ENCODE assay signal across 16 cellular contexts in the genomic region with DNA sequence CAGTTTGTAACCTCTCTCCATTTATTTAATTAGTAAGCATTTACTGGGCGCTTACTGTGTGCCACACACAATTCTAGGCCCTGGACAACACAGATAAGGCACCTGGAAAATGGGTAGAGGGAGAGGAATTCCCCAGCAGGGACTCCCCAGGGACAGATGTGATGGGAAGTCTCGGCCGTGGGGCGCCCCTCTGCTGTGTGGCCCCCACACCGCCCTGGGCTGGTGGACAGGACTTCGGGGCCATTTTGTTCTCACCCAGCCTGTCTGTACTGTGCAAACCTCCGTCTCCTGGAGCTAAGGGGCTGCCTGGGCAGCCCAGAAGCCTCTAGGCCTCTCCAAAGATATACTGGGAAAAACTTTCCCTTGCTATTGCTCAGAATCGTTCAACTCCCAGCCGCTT.
DNase-seq lines count a peak whose midpoint lies in the region; ATAC-seq and TF ChIP-seq lines count a peak whose summit lies in the region.
"Had no signal": no experiment of that assay in that cellular context is flagged by ENCODE, and none has a peak within 500 bp of the region (broad histone marks: within the 10 kb centered on the region; RNA-seq: fewer than 3 reads in every experiment).

No MANE protein-coding gene starts in this region.

- H3K9me3 ChIP-seq in H9 (ENCODE audit: control insufficient read depth, low read depth, low read length) (no peaks in the 10 kb centered on the region), RWPE2 (ENCODE audit: severe bottlenecking) (peaks cover 3% of the 10 kb centered on the region), iPS-20b (ENCODE audit: insufficient read depth, low read depth, low read length) (no peaks in the 10 kb centered on the region), testis (no peaks in the 10 kb centered on the region), A673 (ENCODE audit: low read depth, low read length, poor library complexity, severe bottlenecking) (no peaks in the 10 kb centered on the region)

- H2AFZ ChIP-seq in H9 (ENCODE audit: low read length) = no peak overlapping the region

- no peaks in the 10 kb centered on the region for H3K27me3 Mint-ChIP-seq in H9 (ENCODE audit: low read depth)

- TF ChIP-seq CTCF in H9 (conservative IDR thresholded peaks at IDR 0.05) = no peak
- no peak for TF ChIP-seq CTCF in RWPE2 (IDR thresholded peaks at IDR 0.05; ENCODE audit: poor library complexity, severe bottlenecking)
- no peak for TF ChIP-seq CTCF in testis (IDR thresholded peaks at IDR 0.05)
- no peak for TF ChIP-seq CTCF in A673 (conservative IDR thresholded peaks at IDR 0.05; ENCODE audit: low read depth, low read length)

- no peak overlapping the region for H3K4me2 ChIP-seq in H9 (ENCODE audit: insufficient read depth, insufficient read length, low read length)

- no peak overlapping the region for H2BK15ac ChIP-seq in H9 (ENCODE audit: low read depth, low read length)

- no peak overlapping the region for H3K14ac ChIP-seq in H9 (ENCODE audit: insufficient read depth, low read length)

- no peak overlapping the region; the same call in 1 of the 2 replicates for H3K4ac ChIP-seq in H9 (ENCODE audit: low read depth, low read length)

- H3K4me3 Mint-ChIP-seq in H9 = no peak overlapping the region
- H3K4me3 Mint-ChIP-seq: HFFc6 had no signal

- H3K56ac ChIP-seq in H9 (ENCODE audit: insufficient read length, low read depth, low read length) = no peak overlapping the region

- H3K18ac ChIP-seq in H9 (ENCODE audit: insufficient read length, low read depth, low read length) = no peak overlapping the region

- H2BK5ac ChIP-seq in H9 (ENCODE audit: insufficient read length, low read length) = no peak overlapping the region

- CTCF ChIA-PET in A673 (lab: Charles Lee) = no interaction called here

- H3K79me1 ChIP-seq in H9 (ENCODE audit: insufficient read depth, low read depth, low read length, poor library complexity, severe bottlenecking) = no peaks in the 10 kb centered on the region

- no CpG with 5 or more reads among the region's 9 CpGs for WGBS in H9 (ENCODE audit: extremely low coverage, insufficient read length, low lambda C conversion rate)
- 51 to 63% methylated on average over 9 of the region's 9 CpGs for WGBS in testis, 2 donors

- POLR2A ChIA-PET in A673 (lab: Charles Lee; ENCODE audit: low non-redundant PET) = no interaction called here

- H3K36me3 Mint-ChIP-seq in H9 (ENCODE audit: insufficient read depth in 1 of 3, low read depth in 3 of 3) = no peaks in the 10 kb centered on the region

- ATAC-seq in RWPE2 (ENCODE audit: low read depth) = no peak
- no peak for ATAC-seq in GM18868 (IDR thresholded peaks at IDR 0.05; ENCODE audit: unreplicated experiment)

- no peak overlapping the region for H4K91ac ChIP-seq in H9 (ENCODE audit: insufficient read length, low read depth, low read length)

- H3K27ac ChIP-seq in H9 (ENCODE audit: insufficient read length, low read depth, low read length) (no peak overlapping the region), RWPE2 (ENCODE audit: poor library complexity, severe bottlenecking) (peak overlapping the region; percentile 72), iPS-20b (ENCODE audit: low read length) (no peak overlapping the region), testis (peak overlapping the region; percentile 78 to 79), A673 (ENCODE audit: low read depth, low read length, poor library complexity, severe bottlenecking) (no peak overlapping the region)
- H3K27ac ChIP-seq: C4-2B had no signal

- no peaks in the 10 kb centered on the region for H3K23me2 ChIP-seq in H9 (ENCODE audit: insufficient read length, low read depth, low read length, poor library complexity, severe bottlenecking)

- no peaks in the 10 kb centered on the region for H3K79me2 ChIP-seq in H9 (ENCODE audit: insufficient read depth, low read length)

- no peaks in the 10 kb centered on the region for H3K36me3 ChIP-seq in RWPE2 (ENCODE audit: low read depth)
- H3K36me3 ChIP-seq in iPS-20b (ENCODE audit: insufficient read depth, low read depth, low read length) = no peaks in the 10 kb centered on the region
- H3K36me3 ChIP-seq in testis (ENCODE audit: low read depth, missing control alignments) = no peaks in the 10 kb centered on the region
- H3K36me3 ChIP-seq in A673 (ENCODE audit: insufficient read depth, low read length, poor library complexity, severe bottlenecking) = no peaks in the 10 kb centered on the region

- intact Hi-C loops in testis (cut with DNase I; ENCODE audit: low total_unique reads) (no loop called here), A673 (cut with micrococcal nuclease; ENCODE audit: unreplicated experiment) (no loop called here)

- no peak overlapping the region for H2AK5ac ChIP-seq in H9 (ENCODE audit: insufficient read length, low read length)

- H2BK20ac ChIP-seq in H9 (ENCODE audit: low read depth, low read length, poor library complexity, severe bottlenecking) = no peak overlapping the region

- no peaks in the 10 kb centered on the region; a peak in 2 of 5 replicates for H3K9me3 Mint-ChIP-seq in H9

- peaks cover 2% of the 10 kb centered on the region; the same call in 1 of the 2 replicates for H3K4me1 ChIP-seq in H9 (ENCODE audit: insufficient read depth, low read length)
- H3K4me1 ChIP-seq in RWPE2 (ENCODE audit: insufficient read depth, poor library complexity, severe bottlenecking) = peaks cover 35% of the 10 kb centered on the region
- H3K4me1 ChIP-seq in iPS-20b (ENCODE audit: insufficient read depth, low read length) = peaks cover 10% of the 10 kb centered on the region; the same call in 1 of the 2 replicates
- H3K4me1 ChIP-seq in testis = peaks cover 38% of the 10 kb centered on the region
- peaks cover 13% of the 10 kb centered on the region for H3K4me1 ChIP-seq in A673 (ENCODE audit: insufficient read depth, low read length, poor library complexity, severe bottlenecking)

- no peak overlapping the region for H3K23ac ChIP-seq in H9 (ENCODE audit: insufficient read length, low read depth, low read length)

- peaks cover 32 to 35% of the 10 kb centered on the region in 2 experiments for H3K4me1 Mint-ChIP-seq in H9

- no peak overlapping the region for H4K5ac ChIP-seq in H9 (ENCODE audit: insufficient read length, low read depth, low read length)

- no peak for TF ChIP-seq POLR2A in testis (IDR thresholded peaks at IDR 0.05)

- H2BK120ac ChIP-seq in H9 (ENCODE audit: low read depth, low read length, poor library complexity, severe bottlenecking) = peak overlapping the region; percentile 72

- H3K4me3 ChIP-seq in RWPE2 (ENCODE audit: severe bottlenecking) (no peak overlapping the region), iPS-20b (ENCODE audit: low read length) (no peak overlapping the region), testis (no peak overlapping the region), A673 (ENCODE audit: low read depth, low read length, poor library complexity, severe bottlenecking) (no peak overlapping the region)

- H3K27ac Mint-ChIP-seq in H9 = peak overlapping the region in 1 of 3 experiments; percentile 85; a peak in 1 of 7 replicates
- H3K27ac Mint-ChIP-seq: HFFc6 had no signal

- no peak for DNase-seq in H9
- DNase-seq in RWPE2 (ENCODE audit: low spot score) = no peak
- no peak for DNase-seq in testis
- DNase-seq in midbrain (lab: John Stamatoyannopoulos, UW) = no peak
- no peak for DNase-seq in A673 (ENCODE audit: low spot score)
- DNase-seq: GOT3, HFFc6, KBM-7, MV-4-11, NCI-H1436 treated with DMSO at 0.1 percent for 48 hours, NCI-H2227 treated with DMSO at 0.1 percent for 48 hours, NCI-H526, RPMI8226 had no signal

- no peak overlapping the region for H4K8ac ChIP-seq in H9 (replicated peaks; ENCODE audit: insufficient read length, low read depth, low read length)

- H3T11ph ChIP-seq in H9 (ENCODE audit: low read length) = no peak overlapping the region

- no peak overlapping the region for H3K9ac ChIP-seq in H9 (ENCODE audit: extremely low read depth, insufficient read length, low read length)
- H3K9ac ChIP-seq in iPS-20b (ENCODE audit: low read depth, low read length) = peak overlapping the region; percentile 41; the same call in 1 of the 2 replicates

- H2BK12ac ChIP-seq in H9 (ENCODE audit: insufficient read length, low read depth, low read length) = no peak overlapping the region

- BruUV-seq in A673 (replicated peaks; lab: Mats Ljungman, UMichigan) = no TSS peak

- H4K20me1 ChIP-seq in H9 (ENCODE audit: control insufficient read depth, insufficient read depth, insufficient read length) = no peaks in the 10 kb centered on the region

- H3K27me3 ChIP-seq in H9 (ENCODE audit: insufficient read depth, low read length) = no peaks in the 10 kb centered on the region
- H3K27me3 ChIP-seq in RWPE2 (ENCODE audit: insufficient read depth, poor library complexity, severe bottlenecking) = no peaks in the 10 kb centered on the region
- H3K27me3 ChIP-seq in iPS-20b (ENCODE audit: insufficient read depth, low read length) = no peaks in the 10 kb centered on the region
- no peaks in the 10 kb centered on the region for H3K27me3 ChIP-seq in testis
- H3K27me3 ChIP-seq in A673 (replicated peaks; ENCODE audit: insufficient read depth, low read depth, low read length, poor library complexity) = no peaks in the 10 kb centered on the region

Comparison
In these comparisons a context has a peak if more than half of its experiments do, and no peak if none do; other contexts are left out.
1. H3K27ac ChIP-seq: peak in RWPE2 (single experiment) and testis (2 of 2); none in H9 (single experiment), iPS-20b (single experiment) and A673 (single experiment).